14 cellular contexts compared by ENCODE assay signal in the genomic region with DNA sequence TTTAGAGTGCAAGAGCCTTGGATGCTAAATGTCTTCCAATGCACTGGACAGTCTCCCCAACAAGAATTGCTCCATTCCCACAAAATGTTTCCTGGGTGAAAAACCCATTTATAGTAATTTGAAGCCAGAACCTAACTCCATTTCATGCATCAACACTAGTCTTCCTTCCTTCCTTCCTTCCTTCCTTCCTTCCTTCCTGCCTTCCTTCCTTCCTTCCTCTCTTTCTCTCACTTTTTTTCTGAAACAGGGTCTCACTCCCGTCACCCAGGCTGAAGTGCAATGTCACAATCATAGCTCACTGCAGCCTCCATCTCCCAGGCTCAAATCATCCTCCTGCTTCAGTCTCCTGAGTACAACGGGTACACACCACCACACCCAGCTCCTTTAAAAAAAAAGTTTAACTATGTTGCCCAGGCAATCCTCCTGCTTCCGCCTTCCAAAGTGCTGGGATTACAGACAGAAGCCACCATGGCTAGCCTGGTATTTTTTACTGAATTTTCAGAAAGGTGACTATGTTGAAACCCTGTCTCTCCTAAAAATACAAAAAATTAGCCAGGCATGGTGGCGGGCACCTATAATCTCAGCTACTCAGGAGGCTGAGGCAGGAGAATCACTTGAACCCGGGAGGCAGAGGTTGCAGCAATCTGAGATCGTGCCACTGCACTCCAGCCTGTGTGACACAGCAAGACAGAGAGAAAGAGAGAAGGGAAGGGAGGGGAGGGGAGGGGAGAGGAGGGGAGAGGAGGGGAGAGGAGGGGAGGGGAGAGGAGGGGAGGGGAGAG. TPM values are rescaled to one million over a fixed set of nuclear protein-coding genes. Genes with fewer than 3 reads are reported as not detected.
DNase-seq lines count a peak whose midpoint lies in the region; ATAC-seq and TF ChIP-seq lines count a peak whose summit lies in the region.
"Not testable (repeated sequence)": the region's sequence is repeated elsewhere in the genome, so short reads cannot be mapped to it uniquely, and the experiment has no call there.
"Had no signal": no experiment of that assay in that cellular context is flagged by ENCODE, and none has a peak within 500 bp of the region (broad histone marks: within the 10 kb centered on the region; RNA-seq: fewer than 3 reads in every experiment).

No MANE protein-coding gene starts in this region.

- not testable (repeated sequence) for H3K27ac Mint-ChIP-seq in Calu3 (ENCODE audit: unreplicated experiment)
- peak overlapping the region; percentile 17 for H3K27ac Mint-ChIP-seq in activated CD4-positive, alpha-beta T cell treated with anti-CD3 and anti-CD28 coated beads, Interleukin-2, amount 10 ng/mL, durations not matched to agents 24 days and 14 days
- H3K27ac Mint-ChIP-seq in activated naive CD8-positive, alpha-beta T cell treated with anti-CD3 and anti-CD28 coated beads, Interleukin-2, amount 50 U/mL, for 24 hours: peak overlapping the region; percentile 87

- H3K4me1 ChIP-seq in fibroblast of lung (ENCODE audit: control insufficient read depth, extremely low read depth, insufficient read depth, low read length): not testable (repeated sequence)
- H3K4me1 ChIP-seq in mucosa of stomach (ENCODE audit: control insufficient read depth, insufficient read depth, low read length) (peaks cover 32% of the 10 kb centered on the region), psoas muscle (peaks cover 28% of the 10 kb centered on the region)

- not testable (repeated sequence) for TF ChIP-seq CTCF in Calu3 (IDR thresholded peaks at IDR 0.05; ENCODE audit: unreplicated experiment); fibroblast of lung (conservative IDR thresholded peaks at IDR 0.05 in 1 of 2, IDR thresholded peaks at IDR 0.05 in 1 of 2; ENCODE audit: low read depth in 1 of 2, low read length in 2 of 2); psoas muscle (IDR thresholded peaks at IDR 0.05)

- WGBS in psoas muscle, 3 donors: 56 to 69% (median 58%) methylated on average over 5 to 6 of the region's 6 CpGs

- peak overlapping the region in 1 of 4 experiments; percentile 58 for H3K4me3 ChIP-seq in fibroblast of lung (replicated peaks in 1 of 4; ENCODE audit: control extremely low read depth in 1 of 4, insufficient read depth in 1 of 4, low read depth in 3 of 4, low read length in 4 of 4)
- H3K4me3 ChIP-seq in mucosa of stomach (ENCODE audit: low read length): peak overlapping the region; percentile 1
- H3K4me3 ChIP-seq in psoas muscle: peak overlapping the region; percentile 71

- H3K36me3 ChIP-seq in fibroblast of lung (ENCODE audit: control insufficient read depth, insufficient read depth, low read length); mucosa of stomach (ENCODE audit: control insufficient read depth, insufficient read depth, low read length); psoas muscle (ENCODE audit: insufficient read depth in 1 of 2, low read depth in 1 of 2): not testable (repeated sequence)

- H3K27ac ChIP-seq in fibroblast of lung (ENCODE audit: insufficient read depth, low read length): not testable (repeated sequence)
- H3K27ac ChIP-seq in psoas muscle: peak overlapping the region; percentile 89

- H3K9me3 Mint-ChIP-seq in Calu3 (ENCODE audit: low read depth, unreplicated experiment); activated CD4-positive, alpha-beta T cell treated with anti-CD3 and anti-CD28 coated beads, Interleukin-2, amount 10 ng/mL, durations not matched to agents 24 days and 14 days; activated naive CD8-positive, alpha-beta T cell treated with anti-CD3 and anti-CD28 coated beads, Interleukin-2, amount 50 U/mL, for 24 hours: not testable (repeated sequence)

- intact Hi-C loops in Calu3 (cut with micrococcal nuclease; ENCODE audit: unreplicated experiment): loop anchor here (5.0 kb wide), 1 partner anchor 127 kb away; the partner anchor contains the start of gene CORO1C
- intact Hi-C loops in activated CD4-positive, alpha-beta T cell treated with anti-CD3 and anti-CD28 coated beads, Interleukin-2, amount 10 ng/mL, durations not matched to agents 24 days and 14 days (cut with micrococcal nuclease): loop anchor here (5.0 kb wide), 3 partner anchors 37 to 713 kb away; partner anchors contain the start of genes MMAB and MVK
- intact Hi-C loops in psoas muscle (cut with DNase I): loop anchor here (2.0 to 10.0 kb wide), 6 partner anchors 55 to 297 kb away; partner anchors contain the start of genes ISCU (in 2 of the 2), SART3 (in 2 of the 2), ALKBH2 (in 1 of the 2) and UNG (in 1 of the 2)

- peaks cover 35% of the 10 kb centered on the region for H3K36me3 Mint-ChIP-seq in Calu3 (ENCODE audit: insufficient read depth, unreplicated experiment)
- not testable (repeated sequence) for H3K36me3 Mint-ChIP-seq in activated CD4-positive, alpha-beta T cell treated with anti-CD3 and anti-CD28 coated beads, Interleukin-2, amount 10 ng/mL, durations not matched to agents 24 days and 14 days (ENCODE audit: low read depth)
- peaks cover 13% of the 10 kb centered on the region for H3K36me3 Mint-ChIP-seq in activated naive CD8-positive, alpha-beta T cell treated with anti-CD3 and anti-CD28 coated beads, Interleukin-2, amount 50 U/mL, for 24 hours (ENCODE audit: low read depth)

- not testable (repeated sequence) for BruUV-seq in Calu3 (replicated peaks; lab: Mats Ljungman, UMichigan)

- H3K79me2 ChIP-seq in fibroblast of lung (ENCODE audit: control insufficient read depth, insufficient read depth, low read length): peaks cover 25% of the 10 kb centered on the region

- ATAC-seq in activated naive CD8-positive, alpha-beta T cell treated with anti-CD3 and anti-CD28 coated beads, Interleukin-2, amount 50 U/mL, for 24 hours; psoas muscle: not testable (repeated sequence)

- not testable (repeated sequence) for H4K20me1 ChIP-seq in fibroblast of lung (ENCODE audit: control insufficient read depth, extremely low read depth, insufficient read depth, low read length)

- CTCF ChIA-PET in Calu3 (lab: Charles Lee): interaction anchor here (0.6 kb wide), 1 partner anchor 281 kb away, joined by 4 read pairs; no protein-coding TSS in a partner anchor

- H3K9me3 ChIP-seq in fibroblast of lung (ENCODE audit: control insufficient read depth, insufficient read depth, low read depth, low read length); mucosa of stomach (ENCODE audit: control insufficient read depth, low read length); psoas muscle: not testable (repeated sequence)

- peak overlapping the region; percentile 81 for H3K4me3 Mint-ChIP-seq in Calu3 (ENCODE audit: low read depth, unreplicated experiment)
- H3K4me3 Mint-ChIP-seq in activated CD4-positive, alpha-beta T cell treated with anti-CD3 and anti-CD28 coated beads, Interleukin-2, amount 10 ng/mL, durations not matched to agents 24 days and 14 days: peak overlapping the region; percentile 90
- peak overlapping the region; percentile 86 for H3K4me3 Mint-ChIP-seq in activated naive CD8-positive, alpha-beta T cell treated with anti-CD3 and anti-CD28 coated beads, Interleukin-2, amount 50 U/mL, for 24 hours

- DNase-seq in Calu3; activated CD4-positive, alpha-beta T cell treated with anti-CD3 and anti-CD28 coated beads, Interleukin-2, amount 10 ng/mL, durations not matched to agents 24 days and 14 days; activated naive CD8-positive, alpha-beta T cell treated with anti-CD3 and anti-CD28 coated beads, Interleukin-2, amount 50 U/mL, for 24 hours; fibroblast of lung (ENCODE audit: low read depth in 2 of 2); psoas muscle: not testable (repeated sequence)
- DNase-seq in MV-4-11 (lab: John Stamatoyannopoulos, UW): peak; percentile 47

- H3K27me3 Mint-ChIP-seq in Calu3 (ENCODE audit: unreplicated experiment); activated CD4-positive, alpha-beta T cell treated with anti-CD3 and anti-CD28 coated beads, Interleukin-2, amount 10 ng/mL, durations not matched to agents 24 days and 14 days; activated naive CD8-positive, alpha-beta T cell treated with anti-CD3 and anti-CD28 coated beads, Interleukin-2, amount 50 U/mL, for 24 hours: not testable (repeated sequence)

- H3K27me3 ChIP-seq in fibroblast of lung (ENCODE audit: control insufficient read depth, insufficient read depth, low read length); mucosa of stomach (ENCODE audit: control insufficient read depth, insufficient read depth, low read length); psoas muscle (ENCODE audit: insufficient read depth in 3 of 3, low read length in 2 of 3): not testable (repeated sequence)

- H3K4me1 Mint-ChIP-seq in Calu3 (ENCODE audit: low read depth, unreplicated experiment): peaks cover 25% of the 10 kb centered on the region
- H3K4me1 Mint-ChIP-seq in activated CD4-positive, alpha-beta T cell treated with anti-CD3 and anti-CD28 coated beads, Interleukin-2, amount 10 ng/mL, durations not matched to agents 24 days and 14 days: peaks cover 39% of the 10 kb centered on the region
- peaks cover 44% of the 10 kb centered on the region for H3K4me1 Mint-ChIP-seq in activated naive CD8-positive, alpha-beta T cell treated with anti-CD3 and anti-CD28 coated beads, Interleukin-2, amount 50 U/mL, for 24 hours

- peak overlapping the region; percentile 88 for H3K4me2 ChIP-seq in fibroblast of lung (ENCODE audit: extremely low read depth, insufficient read depth, low read length)

- not testable (repeated sequence) for H3K9ac ChIP-seq in fibroblast of lung (ENCODE audit: insufficient read depth, low read length); mucosa of stomach (ENCODE audit: low read length)

- H2AFZ ChIP-seq in fibroblast of lung (ENCODE audit: low read length): not testable (repeated sequence)

RNA-seq across cellular contexts. Expression of gene SSH1, which starts 1.9 kb away (rescaled TPM):
- total RNA-seq in Calu3 (2022) (38.1 and 42.9 TPM in 2 replicates), fibroblast of lung (14.4 and 24.9 TPM in 2 replicates), psoas muscle (10 to 100 TPM; 24.9 to 68.6 (median 55.9) TPM)
- 27.2 and 31.5 TPM in 2 replicates for total RNA-seq in activated CD4-positive, alpha-beta T cell treated with anti-CD3 and anti-CD28 coated beads, Interleukin-2, amount 10 ng/mL, durations not matched to agents 24 days and 14 days
- polyA plus RNA-seq in fibroblast of lung (22.1 and 31.9 TPM in 2 replicates), psoas muscle (10 to 100 TPM; 10.0 to 39.8 (median 10.9) TPM)
- polyA plus RNA-seq in fibroblast of lung (2012): 21.3 and 23.4 TPM in 2 replicates
- 66.6 and 95.5 TPM in 2 replicates for polyA minus RNA-seq in fibroblast of lung (ENCODE audit: low replicate concordance)

RNA-seq across cellular contexts. Expression of gene DAO, which starts 20.6 kb away (rescaled TPM):
- total RNA-seq in Calu3 (2022): not detected in 2 replicates
- total RNA-seq in activated CD4-positive, alpha-beta T cell treated with anti-CD3 and anti-CD28 coated beads, Interleukin-2, amount 10 ng/mL, durations not matched to agents 24 days and 14 days: not detected in 2 replicates
- total RNA-seq in fibroblast of lung: not detected in 2 replicates
- polyA plus RNA-seq in fibroblast of lung: not detected in 2 replicates
- not detected in 2 replicates for polyA plus RNA-seq in fibroblast of lung (2012)
- polyA minus RNA-seq in fibroblast of lung (ENCODE audit: low replicate concordance): not detected in 2 replicates
- not detected for total RNA-seq in psoas muscle
- polyA plus RNA-seq in psoas muscle: not detected
- total RNA-seq: activated CD8-positive, alpha-beta memory T cell treated with anti-CD3 and anti-CD28 coated beads for 36 hours; body of pancreas; esophagus muscularis mucosa; H7; LHCN-M2; mononuclear cell; subcutaneous adipose tissue had no signal
